ENCODE assay signal across 10 cellular contexts in the genomic region with DNA sequence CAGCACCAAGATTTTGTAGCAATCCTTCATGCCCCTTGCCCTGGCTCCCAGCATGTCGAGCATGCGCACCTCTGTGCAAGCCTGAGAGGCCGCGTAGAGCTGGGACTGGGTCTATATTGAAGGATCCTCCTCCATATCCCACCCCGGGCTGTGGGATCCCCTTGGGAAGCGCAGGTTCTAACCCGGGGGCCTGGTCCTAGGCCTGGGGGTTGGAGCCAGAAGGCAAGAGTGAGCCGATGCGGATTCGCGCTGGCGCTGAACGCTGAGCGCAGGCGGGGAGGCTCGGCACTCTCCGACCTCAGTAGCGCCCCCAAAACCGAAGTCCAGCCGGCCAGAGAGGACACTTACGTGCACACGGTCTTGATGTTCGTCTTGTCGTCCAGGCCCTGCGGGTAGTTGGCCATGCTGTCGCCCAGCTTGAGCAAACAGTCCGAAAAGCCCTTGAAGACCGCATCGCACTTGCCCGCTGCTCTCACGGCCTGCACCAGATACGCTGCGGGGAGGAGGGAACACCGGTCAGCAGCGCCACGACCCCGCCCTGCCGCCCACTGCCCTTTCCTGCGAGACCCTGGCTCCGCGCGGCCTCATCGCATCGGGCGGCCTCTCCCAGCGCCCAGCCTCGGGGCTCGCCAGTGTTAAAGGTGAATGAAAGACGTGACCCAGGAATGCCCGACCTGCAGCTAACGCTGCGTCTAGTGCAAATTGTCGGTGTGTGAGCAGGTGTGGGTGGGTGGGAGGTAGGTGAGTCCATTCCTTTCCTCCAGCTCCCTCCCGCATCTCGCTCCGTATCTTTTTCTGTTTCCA. TPM values are rescaled to one million over a fixed set of nuclear protein-coding genes. Genes with fewer than 3 reads are reported as not detected.
DNase-seq lines count a peak whose midpoint lies in the region; ATAC-seq, FAIRE-seq and TF ChIP-seq lines count a peak whose summit lies in the region.
"Had no signal": no experiment of that assay in that cellular context is flagged by ENCODE, and none has a peak within 500 bp of the region (broad histone marks: within the 10 kb centered on the region; RNA-seq: fewer than 3 reads in every experiment).

No MANE protein-coding gene starts in this region.

- CTCF ChIA-PET in mammary epithelial cell (lab: Charles Lee; ENCODE audit: low non-redundant PET) = no interaction called here
- CTCF ChIA-PET in GM12878 (lab: Yijun Ruan, JAX) = interaction anchor here (1.2 to 1.8 kb wide), 2 partner anchors 10 to 531 kb away, joined by 3 to 4 read pairs; no protein-coding TSS in a partner anchor

- H3K36me3 ChIP-seq in breast epithelium (no peaks in the 10 kb centered on the region), mammary epithelial cell (ENCODE audit: insufficient read depth, low read length) (no peaks in the 10 kb centered on the region), GM12878 (ENCODE audit: control insufficient read depth in 2 of 2, insufficient read depth in 2 of 2, low read length in 1 of 2) (no peaks in the 10 kb centered on the region), right lobe of liver (no peaks in the 10 kb centered on the region)

- TF ChIP-seq EP300 in GM12878 (IDR thresholded peaks at IDR 0.05; ENCODE audit: borderline replicate concordance in 1 of 2, control insufficient read depth in 1 of 2, low read depth in 2 of 2, low read length in 2 of 2) = no peak

- WGBS in mammary epithelial cell (ENCODE audit: low coverage, missing lambda C conversion rate) = 30% methylated on average over 16 of the region's 56 CpGs
- 52% methylated on average over 56 of the region's 56 CpGs for WGBS in GM12878 (ENCODE audit: insufficient coverage, insufficient replicate concordance, low lambda C conversion rate, missing lambda C conversion rate)
- WGBS in right lobe of liver (ENCODE audit: insufficient coverage, low coverage, low lambda C conversion rate, missing lambda C conversion rate) = 21% methylated on average over 23 of the region's 56 CpGs

- TF ChIP-seq CTCF in breast epithelium (IDR thresholded peaks at IDR 0.05) (no peak), mammary epithelial cell (conservative IDR thresholded peaks at IDR 0.05 in 1 of 2, IDR thresholded peaks at IDR 0.05 in 1 of 2; ENCODE audit: extremely low read depth in 1 of 2, insufficient read depth in 1 of 2, low read depth in 1 of 2, low read length in 2 of 2) (no peak), GM12878 (IDR thresholded peaks at IDR 0.05 in 2 of 3, conservative IDR thresholded peaks at IDR 0.05 in 1 of 3; ENCODE audit: control insufficient read depth in 2 of 3, extremely low read depth in 1 of 3, insufficient read depth in 1 of 3, low read depth in 3 of 3, low read length in 3 of 3) (no peak), right lobe of liver (IDR thresholded peaks at IDR 0.05) (no peak)

- in situ Hi-C loops in mammary epithelial cell (cut with MboI; ENCODE audit: low sequenced_read_pairs in 2 of 2) (no loop called here), GM12878 (cut with MboI) (no loop called here)

- peaks cover 0 to 5% of the 10 kb centered on the region in 2 donors for H3K9me3 ChIP-seq in breast epithelium
- peaks cover 31% of the 10 kb centered on the region for H3K9me3 ChIP-seq in mammary epithelial cell (replicated peaks; ENCODE audit: insufficient read depth, low read length)
- peaks cover 24% of the 10 kb centered on the region; the same call in 2 of the 3 replicates for H3K9me3 ChIP-seq in GM12878 (replicated peaks; ENCODE audit: control insufficient read depth, insufficient read depth, low read length)
- no peaks in the 10 kb centered on the region for H3K9me3 ChIP-seq in right lobe of liver

- H3K27ac ChIP-seq in breast epithelium = no peak overlapping the region
- H3K27ac ChIP-seq in mammary epithelial cell (ENCODE audit: insufficient read depth, low read depth, low read length) = no peak overlapping the region
- H3K27ac ChIP-seq in GM12878 (ENCODE audit: control insufficient read depth, insufficient read depth) = no peak overlapping the region
- H3K27ac ChIP-seq in temporal lobe (ENCODE audit: low read depth, low read length) = peak overlapping the region; percentile 44
- no peak overlapping the region for H3K27ac ChIP-seq in right lobe of liver

- no peak for TF ChIP-seq RAD21 in GM12878 (IDR thresholded peaks at IDR 0.05; ENCODE audit: insufficient read depth, low read depth, low read length)

- dilution Hi-C loops in mammary epithelial cell (cut with HindIII; ENCODE audit: low sequenced_read_pairs) = no loop called here

- POLR2A ChIA-PET in GM12878 (lab: Charles Lee) = no interaction called here

- ATAC-seq in GM12878 (no peak), right lobe of liver (no peak)

- H3K4me2 ChIP-seq in mammary epithelial cell (ENCODE audit: insufficient read depth, low read depth, low read length) (no peak overlapping the region), GM12878 (ENCODE audit: control insufficient read depth, insufficient read depth) (no peak overlapping the region)

- intact Hi-C loops in breast epithelium (cut with DNase I; ENCODE audit: low total_unique reads) (no loop called here), mammary epithelial cell (cut with micrococcal nuclease) (loop anchor here (10.0 kb wide), 1 partner anchor 327 kb away; no protein-coding TSS in a partner anchor), GM12878 (cut with micrococcal nuclease; ENCODE audit: unreplicated experiment) (no loop called here), right lobe of liver (cut with DNase I) (no loop called here)

- H3K4me3 ChIP-seq in breast epithelium = peak overlapping the region in 2 of 3 donors; percentile 57 to 69
- no peak overlapping the region for H3K4me3 ChIP-seq in mammary epithelial cell (replicated peaks in 1 of 3; ENCODE audit: insufficient read depth in 1 of 3, low read depth in 2 of 3, low read length in 3 of 3)
- H3K4me3 ChIP-seq in GM12878 = no peak overlapping the region
- no peak overlapping the region for H3K4me3 ChIP-seq in right lobe of liver

- RAD21 ChIA-PET in GM12878 (lab: Charles Lee; ENCODE audit: unreplicated experiment) = no interaction called here

- H2AFZ ChIP-seq in mammary epithelial cell (ENCODE audit: low read depth, low read length) (no peak overlapping the region), GM12878 (ENCODE audit: control insufficient read depth, low read depth, low read length) (no peak overlapping the region)

- H3K4me1 ChIP-seq in breast epithelium (peaks cover 4 to 7% of the 10 kb centered on the region in 2 donors), mammary epithelial cell (ENCODE audit: insufficient read depth, low read length) (peaks cover 18% of the 10 kb centered on the region), GM12878 (ENCODE audit: control insufficient read depth, insufficient read depth, low read length) (no peaks in the 10 kb centered on the region; the same call in 1 of the 2 replicates), right lobe of liver (peaks cover 0 to 13% (median 5%) of the 10 kb centered on the region in 4 donors)

- H3K79me2 ChIP-seq in mammary epithelial cell (ENCODE audit: insufficient read depth, low read length) (no peaks in the 10 kb centered on the region), GM12878 (ENCODE audit: control insufficient read depth, insufficient read depth, low read length) (no peaks in the 10 kb centered on the region)

- no peak overlapping the region for H3K9ac ChIP-seq in mammary epithelial cell (ENCODE audit: insufficient read depth, low read length)
- no peak overlapping the region for H3K9ac ChIP-seq in GM12878 (ENCODE audit: control insufficient read depth, insufficient read depth, low read length)

- TF ChIP-seq POLR2A in breast epithelium (IDR thresholded peaks at IDR 0.05) = no peak
- TF ChIP-seq POLR2A in GM12878 (IDR thresholded peaks at IDR 0.05; ENCODE audit: low read depth, low read length) = no peak
- no peak for TF ChIP-seq POLR2A in right lobe of liver (IDR thresholded peaks at IDR 0.05)

- no peak for DNase-seq in breast epithelium (ENCODE audit: low spot score in 2 of 2)
- no peak for DNase-seq in mammary epithelial cell
- no peak for DNase-seq in GM12878 (ENCODE audit: low read depth, low spot score)
- peak; percentile 60 for DNase-seq in left kidney (ENCODE audit: low read depth, low spot score)
- no peak for DNase-seq in effector CD8-positive, alpha-beta T cell (lab: John Stamatoyannopoulos, UW)
- DNase-seq in kidney glomerular epithelial cell (lab: John Stamatoyannopoulos, UW) = no peak
- no peak for DNase-seq in right lobe of liver
- DNase-seq: stimulated activated CD4-positive, alpha-beta T cell treated with anti-CD3 and anti-CD28 coated beads, Interleukin-15, amount 100 ng/mL, for 24 hours; T-helper 9 cell had no signal

- no peak for FAIRE-seq in GM12878 (lab: Jason Lieb, UNC)

- BruUV-seq in mammary epithelial cell (replicated peaks; lab: Mats Ljungman, UMichigan) = no TSS peak
- no TSS peak for BruUV-seq in GM12878 (replicated peaks; lab: Mats Ljungman, UMichigan)

- H3K27me3 ChIP-seq in breast epithelium (peaks cover 15 to 99% of the 10 kb centered on the region in 2 donors), mammary epithelial cell (ENCODE audit: insufficient read depth, low read length) (peaks cover 84% of the 10 kb centered on the region), GM12878 (replicated peaks in 1 of 2; ENCODE audit: control insufficient read depth in 2 of 2, insufficient read depth in 2 of 2, low read length in 1 of 2) (peaks cover 33 to 64% of the 10 kb centered on the region in 2 experiments), right lobe of liver (peaks cover 5 to 70% of the 10 kb centered on the region in 2 donors)

- SMC1A ChIA-PET in GM12878 (lab: Charles Lee; ENCODE audit: uncharacterized antibody, unreplicated experiment) = no interaction called here

- H4K20me1 ChIP-seq in mammary epithelial cell (ENCODE audit: insufficient read depth, low read length) (no peaks in the 10 kb centered on the region), GM12878 (ENCODE audit: control insufficient read depth, insufficient read depth) (no peaks in the 10 kb centered on the region)

RNA-seq across cellular contexts. Expression of gene NRN1, which starts 4.5 kb away (rescaled TPM):
- total RNA-seq in breast epithelium = 10 to 100 TPM in 2 of 3 donors, 1 to 10 TPM in 1; 8.9 to 81.4 (median 24.6) TPM
- total RNA-seq in mammary epithelial cell = 1 to 10 TPM in 1 of 2 donors, under 1 TPM in 1; 0.17 to 4.2 TPM
- polyA plus RNA-seq in mammary epithelial cell = not detected
- not detected for polyA minus RNA-seq in mammary epithelial cell
- 2.2 and 3.2 TPM in 2 replicates for total RNA-seq in GM12878 (2013; cell fraction: nucleolus; rRNA removed)
- total RNA-seq in GM12878 (2014; rRNA removed) = 0.11 and 0.17 TPM in 2 replicates
- total RNA-seq in GM12878 (2014; rRNA removed; fragmentation: Illumina TruSeq; extraction: Trizol) = 0.13 and 0.18 TPM in 2 replicates
- 0.13 and 0.37 TPM in 2 replicates for total RNA-seq in GM12878 (2021)
- 1.2 TPM for polyA plus RNA-seq in GM12878 (2011; ENCODE audit: low read depth)
- 22.6 and 25.9 TPM in 2 replicates for polyA plus RNA-seq in GM12878 (2011; rRNA removed)
- polyA plus RNA-seq in GM12878 (2011; cell fraction: cytosol; rRNA removed) = 16.2 TPM in 2 replicates
- polyA plus RNA-seq in GM12878 (2011; cell fraction: nucleus; rRNA removed) = 9.7 and 9.8 TPM in 2 replicates
- polyA plus RNA-seq in GM12878 (2012) = 3.3 and 5.1 TPM in 2 replicates
- polyA plus RNA-seq in GM12878 (2014; fragmentation: Illumina TruSeq; extraction: Trizol) = 0.25 TPM in 1 of 2 replicates, not detected in the other
- polyA plus RNA-seq in GM12878 (2014; fragmentation: Nextera tagmentation; extraction: Ambion mirVana) = under 1 TPM; 0.15 to 0.23 TPM
- polyA plus RNA-seq in GM12878 (2014; rRNA removed) = 0.16 and 0.26 TPM in 2 replicates
- polyA plus RNA-seq in GM12878 (2016; fragmentation: Nextera tagmentation; extraction: Ambion mirVana) = under 1 TPM in 1 of 2 experiments, not detected in 1; 0.24 TPM
- 9.9 and 10.5 TPM in 2 replicates for polyA minus RNA-seq in GM12878 (2011; rRNA and poly(A)+ RNA removed)
- 4.3 and 4.7 TPM in 2 replicates for polyA minus RNA-seq in GM12878 (2011; cell fraction: cytosol; rRNA and poly(A)+ RNA removed)
- polyA minus RNA-seq in GM12878 (2011; cell fraction: nucleus; rRNA and poly(A)+ RNA removed) = 1.2 and 1.5 TPM in 2 replicates
- total RNA-seq in temporal lobe = 9.6 TPM
- 1 to 10 TPM in 5 of 6 experiments, under 1 TPM in 1; 0.86 to 3.4 (median 2.4) TPM for total RNA-seq in right lobe of liver

Comparison
In these comparisons a context has a peak if more than half of its experiments do, and no peak if none do; other contexts are left out.
1. H3K4me3 ChIP-seq: peak in breast epithelium (2 of 3); none in mammary epithelial cell (0 of 3), GM12878 (single experiment) and right lobe of liver (0 of 3).